In genomic region chr5:61625682-61626620, GRCh38 we compare ENCODE assay signal across 8 cellular contexts.
DNase-seq lines count a peak whose midpoint lies in the region; ATAC-seq and TF ChIP-seq lines count a peak whose summit lies in the region.

No MANE protein-coding gene starts in this region.

- H3K4me1 ChIP-seq in HAP-1 (peaks cover 15% of the 10 kb centered on the region), lower lobe of right lung (no peaks in the 10 kb centered on the region), Karpas-422 (ENCODE audit: low read length) (no peaks in the 10 kb centered on the region)

- no peak overlapping the region for H3K9ac ChIP-seq in Karpas-422 (ENCODE audit: low read length)

- peaks cover 0 to 3% of the 10 kb centered on the region in 2 donors for H3K9me3 Mint-ChIP-seq in effector memory CD8-positive, alpha-beta T cell

- peaks cover 2% of the 10 kb centered on the region for H3K36me3 Mint-ChIP-seq in T-helper 17 cell (ENCODE audit: low read depth)
- H3K36me3 Mint-ChIP-seq in effector memory CD8-positive, alpha-beta T cell (ENCODE audit: insufficient read depth), result no peaks in the 10 kb centered on the region

- no peaks in the 10 kb centered on the region for H3K9me2 ChIP-seq in Karpas-422 (replicated peaks; ENCODE audit: insufficient read depth, low read length)

- no peak overlapping the region for H3K4me2 ChIP-seq in Karpas-422 (ENCODE audit: low read depth, low read length, poor library complexity, severe bottlenecking)

- intact Hi-C loops in lower lobe of right lung (cut with DNase I), result no loop called here

- H3K27me3 Mint-ChIP-seq in T-helper 17 cell, result peaks cover 58% of the 10 kb centered on the region
- peaks cover 47 to 87% of the 10 kb centered on the region in 2 donors for H3K27me3 Mint-ChIP-seq in effector memory CD8-positive, alpha-beta T cell

- H3K79me2 ChIP-seq in Karpas-422 (ENCODE audit: low read length), result no peaks in the 10 kb centered on the region

- no peaks in the 10 kb centered on the region for H3K4me1 Mint-ChIP-seq in T-helper 17 cell
- peaks cover 0 to 6% of the 10 kb centered on the region in 2 donors for H3K4me1 Mint-ChIP-seq in effector memory CD8-positive, alpha-beta T cell (ENCODE audit: low read depth in 2 of 2)

- H3K27ac ChIP-seq in lower lobe of right lung (peak overlapping the region; percentile 83), Karpas-422 (ENCODE audit: low read length) (no peak overlapping the region)

- H4K20me1 ChIP-seq in Karpas-422 (ENCODE audit: insufficient read depth, low read depth, low read length), result no peaks in the 10 kb centered on the region

- peak overlapping the region; percentile 21 for H3K4me3 ChIP-seq in HAP-1
- peak overlapping the region; percentile 62 for H3K4me3 ChIP-seq in lower lobe of right lung
- H3K4me3 ChIP-seq in Karpas-422 (ENCODE audit: low read length), result no peak overlapping the region

- no peaks in the 10 kb centered on the region for H3K9me3 ChIP-seq in HAP-1
- no peaks in the 10 kb centered on the region for H3K9me3 ChIP-seq in T-helper 17 cell (ENCODE audit: control insufficient read depth, low read length, poor library complexity, severe bottlenecking)
- H3K9me3 ChIP-seq in lower lobe of right lung, result no peaks in the 10 kb centered on the region
- no peaks in the 10 kb centered on the region for H3K9me3 ChIP-seq in Karpas-422 (ENCODE audit: low read length)

- in situ Hi-C loops in HAP-1 (cut with MboI; ENCODE audit: low sequenced_read_pairs), result no loop called here

- DNase-seq in CMK (ENCODE audit: low read depth) (peak; percentile 20), HAP-1 (ENCODE audit: low spot score in 2 of 2) (peak; percentile 30 to 71), T-helper 17 cell (no peak), lower lobe of right lung (peak; percentile 89), DMS114 treated with DMSO at 0.1 percent for 48 hours (lab: John Stamatoyannopoulos, UW; ENCODE audit: unreplicated experiment) (no peak), Karpas-422 (no peak)
- no peak for DNase-seq in effector memory CD8-positive, alpha-beta T cell
- DNase-seq in stimulated activated CD4-positive, alpha-beta T cell treated with anti-CD3 and anti-CD28 coated beads, TNF-alpha, amount 100 ng/mL, for 48 hours (ENCODE audit: low read depth in 3 of 3), result peak; percentile 10 to 21 (median 20)

- peak overlapping the region; percentile 67 for H3K4me3 Mint-ChIP-seq in T-helper 17 cell
- peak overlapping the region; percentile 44 to 56 for H3K4me3 Mint-ChIP-seq in effector memory CD8-positive, alpha-beta T cell

- H3K36me3 ChIP-seq in HAP-1 (replicated peaks) (no peaks in the 10 kb centered on the region), lower lobe of right lung (no peaks in the 10 kb centered on the region), Karpas-422 (ENCODE audit: insufficient read depth, low read length) (no peaks in the 10 kb centered on the region)

- H3K27ac Mint-ChIP-seq in T-helper 17 cell, result no peak overlapping the region
- H3K27ac Mint-ChIP-seq in effector memory CD8-positive, alpha-beta T cell, result no peak overlapping the region

- no peak overlapping the region for H2AFZ ChIP-seq in Karpas-422 (ENCODE audit: low read length)

- TF ChIP-seq CTCF in lower lobe of right lung (IDR thresholded peaks at IDR 0.05), result no peak

- H3K27me3 ChIP-seq in HAP-1 (ENCODE audit: low read depth) (no peaks in the 10 kb centered on the region), lower lobe of right lung (ENCODE audit: low read depth) (no peaks in the 10 kb centered on the region), Karpas-422 (ENCODE audit: low read length) (no peaks in the 10 kb centered on the region)

- peak; percentile 47 for ATAC-seq in T-helper 17 cell
- peak; percentile 54 for ATAC-seq in effector memory CD8-positive, alpha-beta T cell (replicated peaks)
- peak; percentile 97 to 98 for ATAC-seq in lower lobe of right lung

Comparison
In these comparisons a context has a peak if more than half of its experiments do, and no peak if none do; other contexts are left out.
1. DNase-seq: peak in CMK (single experiment), HAP-1 (2 of 2), lower lobe of right lung (single experiment) and stimulated activated CD4-positive, alpha-beta T cell treated with anti-CD3 and anti-CD28 coated beads, TNF-alpha, amount 100 ng/mL, for 48 hours (3 of 3); none in T-helper 17 cell (0 of 3), effector memory CD8-positive, alpha-beta T cell (0 of 3), DMS114 treated with DMSO at 0.1 percent for 48 hours (single experiment) and Karpas-422 (single experiment).
2. ATAC-seq: peak in every context shown above with its lines; median percentile 98 in lower lobe of right lung; 54 in effector memory CD8-positive, alpha-beta T cell; 47 in T-helper 17 cell.